In the genomic region with DNA sequence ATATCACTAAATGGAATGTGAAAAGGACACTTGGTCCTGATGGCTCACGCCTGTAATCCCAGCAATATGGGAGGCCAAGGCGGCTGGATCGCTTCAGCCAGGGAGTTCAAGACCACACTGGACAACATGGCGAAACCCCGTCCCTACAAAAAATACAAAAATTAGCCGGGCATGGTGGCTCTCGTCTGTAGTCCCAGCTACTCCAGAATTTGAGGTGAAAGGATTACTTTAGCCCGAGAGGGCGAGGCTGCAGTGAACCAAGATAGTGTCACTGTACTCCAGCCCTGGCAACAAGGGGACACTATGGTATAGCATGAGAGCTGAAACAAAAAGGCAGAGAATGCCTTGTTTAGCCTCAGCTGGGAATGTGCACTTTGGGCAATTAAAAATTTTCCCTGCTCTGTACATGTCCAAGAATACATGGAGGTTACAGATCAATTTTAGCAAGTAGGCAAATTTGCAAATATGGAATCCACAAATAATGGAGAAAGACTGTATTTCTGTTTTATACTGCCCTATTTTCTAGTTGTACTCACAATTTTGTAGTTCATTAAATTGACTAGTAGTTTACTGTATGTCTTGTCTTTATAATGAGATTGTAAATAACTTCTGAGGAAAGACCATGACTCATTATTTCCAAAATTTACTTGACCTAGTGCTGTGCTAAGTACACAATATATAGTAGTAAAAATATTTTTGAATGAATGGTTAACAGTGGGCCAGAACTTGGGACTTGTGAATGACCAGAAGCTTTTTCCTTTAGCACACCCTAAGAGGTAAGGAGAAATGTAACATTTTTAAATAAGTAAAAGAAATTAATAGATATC, we compare ENCODE assay signal across 1 cellular context.
TF ChIP-seq lines count a peak whose summit lies in the region.

No MANE protein-coding gene starts in this region.

TF ChIP-seq in K562, 482 proteins besides CTCF, POLR2A, EP300 and RAD21 (continues in another document):
- TF ChIP-seq ZKSCAN8 (CRISPR knock-in tag; IDR thresholded peaks at IDR 0.05) (no peak), ETV6 (IDR thresholded peaks at IDR 0.05; ENCODE audit: borderline replicate concordance in 1 of 2, low read depth in 2 of 2, low read length in 1 of 2) (no peak), ETV6 (CRISPR knock-in tag; IDR thresholded peaks at IDR 0.05; ENCODE audit: borderline replicate concordance) (no peak), TRIM28 (IDR thresholded peaks at IDR 0.05) (no peak), GTF2E2 (tag; IDR thresholded peaks at IDR 0.05) (no peak), GABPB1 (CRISPR knock-in tag; IDR thresholded peaks at IDR 0.05) (no peak), DMBX1 (CRISPR knock-in tag; IDR thresholded peaks at IDR 0.05; ENCODE audit: borderline replicate concordance) (0 out of 2 replicates have a peak, but pooled peaks have one; percentile 65), ZNF384 (IDR thresholded peaks at IDR 0.05; ENCODE audit: low read depth, low read length) (no peak), POLR2B (IDR thresholded peaks at IDR 0.05; ENCODE audit: low read depth, partially characterized antibody) (no peak), FOXK1 (CRISPR knock-in tag; IDR thresholded peaks at IDR 0.05; ENCODE audit: borderline replicate concordance) (no peak), ARHGAP35 (IDR thresholded peaks at IDR 0.05; ENCODE audit: partially characterized antibody) (no peak), POLR2AphosphoS5 (IDR thresholded peaks at IDR 0.05; ENCODE audit: control insufficient read depth, insufficient read depth, low read depth, low read length) (no peak), TCF7L2 (IDR thresholded peaks at IDR 0.05; ENCODE audit: low read depth, low read length) (no peak), HNRNPUL1 (IDR thresholded peaks at IDR 0.05; ENCODE audit: low read length) (no peak), CEBPG (CRISPR knock-in tag; IDR thresholded peaks at IDR 0.05) (no peak), CEBPG (tag; conservative IDR thresholded peaks at IDR 0.05 in 1 of 2, IDR thresholded peaks at IDR 0.05 in 1 of 2) (no peak), MED1 (CRISPR knock-in tag; IDR thresholded peaks at IDR 0.05; ENCODE audit: borderline replicate concordance) (no peak), ZNF134 (CRISPR knock-in tag; conservative IDR thresholded peaks at IDR 0.05) (no peak), ETS2 (tag; IDR thresholded peaks at IDR 0.05; ENCODE audit: borderline replicate concordance, poor library complexity, severe bottlenecking) (no peak), CBX3 (IDR thresholded peaks at IDR 0.05; ENCODE audit: borderline replicate concordance in 1 of 2, low read length in 2 of 2) (no peak; a peak in 1 of 3 replicates), RBM14 (IDR thresholded peaks at IDR 0.05; ENCODE audit: borderline replicate concordance, insufficient read depth, low read depth, low read length) (no peak), PTTG1 (tag; IDR thresholded peaks at IDR 0.05; ENCODE audit: low read depth) (no peak), ZNF644 (tag; IDR thresholded peaks at IDR 0.05; ENCODE audit: low read depth) (no peak), GABPB2 (CRISPR knock-in tag; conservative IDR thresholded peaks at IDR 0.05) (no peak), SPI1 (IDR thresholded peaks at IDR 0.05; ENCODE audit: borderline replicate concordance, low read depth, low read length) (no peak), CCNT2 (IDR thresholded peaks at IDR 0.05; ENCODE audit: borderline replicate concordance, extremely low read depth, insufficient read length, low read depth, low read length) (no peak), ZNF12 (CRISPR knock-in tag; IDR thresholded peaks at IDR 0.05) (no peak), ERF (CRISPR knock-in tag; IDR thresholded peaks at IDR 0.05) (no peak), U2AF1 (optimal IDR thresholded peaks at IDR 0.05; ENCODE audit: low read depth, low read length) (no peak), KLF1 (tag; IDR thresholded peaks at IDR 0.05) (no peak)
- TF ChIP-seq, protein P1, sequence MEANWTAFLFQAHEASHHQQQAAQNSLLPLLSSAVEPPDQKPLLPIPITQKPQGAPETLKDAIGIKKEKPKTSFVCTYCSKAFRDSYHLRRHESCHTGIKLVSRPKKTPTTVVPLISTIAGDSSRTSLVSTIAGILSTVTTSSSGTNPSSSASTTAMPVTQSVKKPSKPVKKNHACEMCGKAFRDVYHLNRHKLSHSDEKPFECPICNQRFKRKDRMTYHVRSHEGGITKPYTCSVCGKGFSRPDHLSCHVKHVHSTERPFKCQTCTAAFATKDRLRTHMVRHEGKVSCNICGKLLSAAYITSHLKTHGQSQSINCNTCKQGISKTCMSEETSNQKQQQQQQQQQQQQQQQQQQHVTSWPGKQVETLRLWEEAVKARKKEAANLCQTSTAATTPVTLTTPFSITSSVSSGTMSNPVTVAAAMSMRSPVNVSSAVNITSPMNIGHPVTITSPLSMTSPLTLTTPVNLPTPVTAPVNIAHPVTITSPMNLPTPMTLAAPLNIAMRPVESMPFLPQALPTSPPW (CRISPR knock-in tag; IDR thresholded peaks at IDR 0.05), result no peak
- TF ChIP-seq, protein P2, sequence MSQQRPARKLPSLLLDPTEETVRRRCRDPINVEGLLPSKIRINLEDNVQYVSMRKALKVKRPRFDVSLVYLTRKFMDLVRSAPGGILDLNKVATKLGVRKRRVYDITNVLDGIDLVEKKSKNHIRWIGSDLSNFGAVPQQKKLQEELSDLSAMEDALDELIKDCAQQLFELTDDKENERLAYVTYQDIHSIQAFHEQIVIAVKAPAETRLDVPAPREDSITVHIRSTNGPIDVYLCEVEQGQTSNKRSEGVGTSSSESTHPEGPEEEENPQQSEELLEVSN (IDR thresholded peaks at IDR 0.05; ENCODE audit: borderline replicate concordance in 1 of 2, extremely low read depth in 1 of 2, insufficient read depth in 1 of 2, insufficient read length in 1 of 2, low read depth in 1 of 2, low read length in 1 of 2, poor library complexity in 1 of 2, severe bottlenecking in 1 of 2), result no peak
- TF ChIP-seq, protein P3, sequence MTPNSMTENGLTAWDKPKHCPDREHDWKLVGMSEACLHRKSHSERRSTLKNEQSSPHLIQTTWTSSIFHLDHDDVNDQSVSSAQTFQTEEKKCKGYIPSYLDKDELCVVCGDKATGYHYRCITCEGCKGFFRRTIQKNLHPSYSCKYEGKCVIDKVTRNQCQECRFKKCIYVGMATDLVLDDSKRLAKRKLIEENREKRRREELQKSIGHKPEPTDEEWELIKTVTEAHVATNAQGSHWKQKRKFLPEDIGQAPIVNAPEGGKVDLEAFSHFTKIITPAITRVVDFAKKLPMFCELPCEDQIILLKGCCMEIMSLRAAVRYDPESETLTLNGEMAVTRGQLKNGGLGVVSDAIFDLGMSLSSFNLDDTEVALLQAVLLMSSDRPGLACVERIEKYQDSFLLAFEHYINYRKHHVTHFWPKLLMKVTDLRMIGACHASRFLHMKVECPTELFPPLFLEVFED (CRISPR knock-in tag; conservative IDR thresholded peaks at IDR 0.05), result no peak
- TF ChIP-seq, protein P4, sequence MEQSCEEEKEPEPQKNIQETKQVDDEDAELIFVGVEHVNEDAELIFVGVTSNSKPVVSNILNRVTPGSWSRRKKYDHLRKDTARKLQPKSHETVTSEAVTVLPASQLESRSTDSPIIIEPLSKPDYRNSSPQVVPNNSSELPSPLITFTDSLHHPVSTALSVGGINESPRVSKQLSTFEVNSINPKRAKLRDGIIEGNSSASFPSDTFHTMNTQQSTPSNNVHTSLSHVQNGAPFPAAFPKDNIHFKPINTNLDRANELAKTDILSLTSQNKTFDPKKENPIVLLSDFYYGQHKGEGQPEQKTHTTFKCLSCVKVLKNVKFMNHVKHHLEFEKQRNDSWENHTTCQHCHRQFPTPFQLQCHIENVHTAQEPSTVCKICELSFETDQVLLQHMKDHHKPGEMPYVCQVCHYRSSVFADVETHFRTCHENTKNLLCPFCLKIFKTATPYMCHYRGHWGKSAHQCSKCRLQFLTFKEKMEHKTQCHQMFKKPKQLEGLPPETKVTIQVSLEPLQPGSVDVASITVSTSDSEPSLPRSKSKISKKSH (CRISPR knock-in tag; IDR thresholded peaks at IDR 0.05), result no peak
- TF ChIP-seq, protein P5, sequence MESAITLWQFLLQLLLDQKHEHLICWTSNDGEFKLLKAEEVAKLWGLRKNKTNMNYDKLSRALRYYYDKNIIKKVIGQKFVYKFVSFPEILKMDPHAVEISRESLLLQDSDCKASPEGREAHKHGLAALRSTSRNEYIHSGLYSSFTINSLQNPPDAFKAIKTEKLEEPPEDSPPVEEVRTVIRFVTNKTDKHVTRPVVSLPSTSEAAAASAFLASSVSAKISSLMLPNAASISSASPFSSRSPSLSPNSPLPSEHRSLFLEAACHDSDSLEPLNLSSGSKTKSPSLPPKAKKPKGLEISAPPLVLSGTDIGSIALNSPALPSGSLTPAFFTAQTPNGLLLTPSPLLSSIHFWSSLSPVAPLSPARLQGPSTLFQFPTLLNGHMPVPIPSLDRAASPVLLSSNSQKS (CRISPR knock-in tag; IDR thresholded peaks at IDR 0.05), result no peak
- TF ChIP-seq, protein P6, sequence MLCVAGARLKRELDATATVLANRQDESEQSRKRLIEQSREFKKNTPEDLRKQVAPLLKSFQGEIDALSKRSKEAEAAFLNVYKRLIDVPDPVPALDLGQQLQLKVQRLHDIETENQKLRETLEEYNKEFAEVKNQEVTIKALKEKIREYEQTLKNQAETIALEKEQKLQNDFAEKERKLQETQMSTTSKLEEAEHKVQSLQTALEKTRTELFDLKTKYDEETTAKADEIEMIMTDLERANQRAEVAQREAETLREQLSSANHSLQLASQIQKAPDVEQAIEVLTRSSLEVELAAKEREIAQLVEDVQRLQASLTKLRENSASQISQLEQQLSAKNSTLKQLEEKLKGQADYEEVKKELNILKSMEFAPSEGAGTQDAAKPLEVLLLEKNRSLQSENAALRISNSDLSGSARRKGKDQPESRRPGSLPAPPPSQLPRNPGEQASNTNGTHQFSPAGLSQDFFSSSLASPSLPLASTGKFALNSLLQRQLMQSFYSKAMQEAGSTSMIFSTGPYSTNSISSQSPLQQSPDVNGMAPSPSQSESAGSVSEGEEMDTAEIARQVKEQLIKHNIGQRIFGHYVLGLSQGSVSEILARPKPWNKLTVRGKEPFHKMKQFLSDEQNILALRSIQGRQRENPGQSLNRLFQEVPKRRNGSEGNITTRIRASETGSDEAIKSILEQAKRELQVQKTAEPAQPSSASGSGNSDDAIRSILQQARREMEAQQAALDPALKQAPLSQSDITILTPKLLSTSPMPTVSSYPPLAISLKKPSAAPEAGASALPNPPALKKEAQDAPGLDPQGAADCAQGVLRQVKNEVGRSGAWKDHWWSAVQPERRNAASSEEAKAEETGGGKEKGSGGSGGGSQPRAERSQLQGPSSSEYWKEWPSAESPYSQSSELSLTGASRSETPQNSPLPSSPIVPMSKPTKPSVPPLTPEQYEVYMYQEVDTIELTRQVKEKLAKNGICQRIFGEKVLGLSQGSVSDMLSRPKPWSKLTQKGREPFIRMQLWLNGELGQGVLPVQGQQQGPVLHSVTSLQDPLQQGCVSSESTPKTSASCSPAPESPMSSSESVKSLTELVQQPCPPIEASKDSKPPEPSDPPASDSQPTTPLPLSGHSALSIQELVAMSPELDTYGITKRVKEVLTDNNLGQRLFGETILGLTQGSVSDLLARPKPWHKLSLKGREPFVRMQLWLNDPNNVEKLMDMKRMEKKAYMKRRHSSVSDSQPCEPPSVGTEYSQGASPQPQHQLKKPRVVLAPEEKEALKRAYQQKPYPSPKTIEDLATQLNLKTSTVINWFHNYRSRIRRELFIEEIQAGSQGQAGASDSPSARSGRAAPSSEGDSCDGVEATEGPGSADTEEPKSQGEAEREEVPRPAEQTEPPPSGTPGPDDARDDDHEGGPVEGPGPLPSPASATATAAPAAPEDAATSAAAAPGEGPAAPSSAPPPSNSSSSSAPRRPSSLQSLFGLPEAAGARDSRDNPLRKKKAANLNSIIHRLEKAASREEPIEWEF (CRISPR knock-in tag; IDR thresholded peaks at IDR 0.05), result 0 out of 2 replicates have a peak, but pooled peaks have one; percentile 74
- TF ChIP-seq, protein P7, sequence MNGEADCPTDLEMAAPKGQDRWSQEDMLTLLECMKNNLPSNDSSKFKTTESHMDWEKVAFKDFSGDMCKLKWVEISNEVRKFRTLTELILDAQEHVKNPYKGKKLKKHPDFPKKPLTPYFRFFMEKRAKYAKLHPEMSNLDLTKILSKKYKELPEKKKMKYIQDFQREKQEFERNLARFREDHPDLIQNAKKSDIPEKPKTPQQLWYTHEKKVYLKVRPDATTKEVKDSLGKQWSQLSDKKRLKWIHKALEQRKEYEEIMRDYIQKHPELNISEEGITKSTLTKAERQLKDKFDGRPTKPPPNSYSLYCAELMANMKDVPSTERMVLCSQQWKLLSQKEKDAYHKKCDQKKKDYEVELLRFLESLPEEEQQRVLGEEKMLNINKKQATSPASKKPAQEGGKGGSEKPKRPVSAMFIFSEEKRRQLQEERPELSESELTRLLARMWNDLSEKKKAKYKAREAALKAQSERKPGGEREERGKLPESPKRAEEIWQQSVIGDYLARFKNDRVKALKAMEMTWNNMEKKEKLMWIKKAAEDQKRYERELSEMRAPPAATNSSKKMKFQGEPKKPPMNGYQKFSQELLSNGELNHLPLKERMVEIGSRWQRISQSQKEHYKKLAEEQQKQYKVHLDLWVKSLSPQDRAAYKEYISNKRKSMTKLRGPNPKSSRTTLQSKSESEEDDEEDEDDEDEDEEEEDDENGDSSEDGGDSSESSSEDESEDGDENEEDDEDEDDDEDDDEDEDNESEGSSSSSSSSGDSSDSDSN (IDR thresholded peaks at IDR 0.05; ENCODE audit: borderline replicate concordance in 1 of 2, low read depth in 2 of 2, low read length in 2 of 2), result no peak
- TF ChIP-seq, protein P8, sequence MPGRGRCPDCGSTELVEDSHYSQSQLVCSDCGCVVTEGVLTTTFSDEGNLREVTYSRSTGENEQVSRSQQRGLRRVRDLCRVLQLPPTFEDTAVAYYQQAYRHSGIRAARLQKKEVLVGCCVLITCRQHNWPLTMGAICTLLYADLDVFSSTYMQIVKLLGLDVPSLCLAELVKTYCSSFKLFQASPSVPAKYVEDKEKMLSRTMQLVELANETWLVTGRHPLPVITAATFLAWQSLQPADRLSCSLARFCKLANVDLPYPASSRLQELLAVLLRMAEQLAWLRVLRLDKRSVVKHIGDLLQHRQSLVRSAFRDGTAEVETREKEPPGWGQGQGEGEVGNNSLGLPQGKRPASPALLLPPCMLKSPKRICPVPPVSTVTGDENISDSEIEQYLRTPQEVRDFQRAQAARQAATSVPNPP (IDR thresholded peaks at IDR 0.05; ENCODE audit: borderline replicate concordance, insufficient read depth, insufficient read length), result no peak
- TF ChIP-seq, protein P9, sequence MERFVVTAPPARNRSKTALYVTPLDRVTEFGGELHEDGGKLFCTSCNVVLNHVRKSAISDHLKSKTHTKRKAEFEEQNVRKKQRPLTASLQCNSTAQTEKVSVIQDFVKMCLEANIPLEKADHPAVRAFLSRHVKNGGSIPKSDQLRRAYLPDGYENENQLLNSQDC (CRISPR knock-in tag; IDR thresholded peaks at IDR 0.05), result no peak
- TF ChIP-seq, protein P10, sequence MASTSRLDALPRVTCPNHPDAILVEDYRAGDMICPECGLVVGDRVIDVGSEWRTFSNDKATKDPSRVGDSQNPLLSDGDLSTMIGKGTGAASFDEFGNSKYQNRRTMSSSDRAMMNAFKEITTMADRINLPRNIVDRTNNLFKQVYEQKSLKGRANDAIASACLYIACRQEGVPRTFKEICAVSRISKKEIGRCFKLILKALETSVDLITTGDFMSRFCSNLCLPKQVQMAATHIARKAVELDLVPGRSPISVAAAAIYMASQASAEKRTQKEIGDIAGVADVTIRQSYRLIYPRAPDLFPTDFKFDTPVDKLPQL (IDR thresholded peaks at IDR 0.05; ENCODE audit: extremely low read depth, insufficient read length), result no peak
